15 cellular contexts compared by ENCODE assay signal in genomic region chr2:166238176-166238575, GRCh38.
"Had no signal": no experiment of that assay in that cellular context is flagged by ENCODE, and none has a peak within 500 bp of the region (broad histone marks: within the 10 kb centered on the region; RNA-seq: fewer than 3 reads in every experiment).

No MANE protein-coding gene starts in this region.

- H3K27me3 ChIP-seq: neural progenitor cell, pancreas, spleen, stomach had no signal

- H3K4me3 ChIP-seq: lung, neural progenitor cell, pancreas, spleen, stomach, thoracic aorta had no signal

- H2AFZ ChIP-seq: neural progenitor cell had no signal

- DNase-seq: activated CD4-positive, alpha-beta memory T cell treated with anti-CD3 and anti-CD28 coated beads, Interleukin-2, amount 10 ng/mL, durations not matched to agents 7 days and 5 days; activated CD4-positive, alpha-beta T cell treated with anti-CD3 and anti-CD28 coated beads for 36 hours; activated naive CD4-positive, alpha-beta T cell treated with anti-CD3 and anti-CD28 coated beads, Interleukin-2, amount 10 ng/mL, durations not matched to agents 7 days and 5 days; activated T-cell treated with anti-CD3 and anti-CD28 coated beads, Interleukin-2, amount 50 U/mL, for 24 hours; dermis blood vessel endothelial cell; effector memory CD8-positive, alpha-beta T cell; midbrain; pancreas; spleen; stomach; T-helper 2 cell had no signal

- ATAC-seq: activated CD4-positive, alpha-beta T cell treated with anti-CD3 and anti-CD28 coated beads for 36 hours; effector memory CD8-positive, alpha-beta T cell; pancreas; sciatic nerve had no signal

- H3K4me1 ChIP-seq: neural progenitor cell, pancreas, spleen, stomach had no signal

- H3K9me3 ChIP-seq: pancreas, spleen, stomach, thoracic aorta had no signal

- H3K9ac ChIP-seq: neural progenitor cell had no signal

- H3K27ac ChIP-seq: neural progenitor cell, pancreas, spleen, stomach, thoracic aorta had no signal

- H3K36me3 ChIP-seq: neural progenitor cell, pancreas, spleen, stomach, thoracic aorta had no signal

- H3K4me2 ChIP-seq: neural progenitor cell had no signal
